20 cellular contexts compared by ENCODE assay signal in the genomic region with DNA sequence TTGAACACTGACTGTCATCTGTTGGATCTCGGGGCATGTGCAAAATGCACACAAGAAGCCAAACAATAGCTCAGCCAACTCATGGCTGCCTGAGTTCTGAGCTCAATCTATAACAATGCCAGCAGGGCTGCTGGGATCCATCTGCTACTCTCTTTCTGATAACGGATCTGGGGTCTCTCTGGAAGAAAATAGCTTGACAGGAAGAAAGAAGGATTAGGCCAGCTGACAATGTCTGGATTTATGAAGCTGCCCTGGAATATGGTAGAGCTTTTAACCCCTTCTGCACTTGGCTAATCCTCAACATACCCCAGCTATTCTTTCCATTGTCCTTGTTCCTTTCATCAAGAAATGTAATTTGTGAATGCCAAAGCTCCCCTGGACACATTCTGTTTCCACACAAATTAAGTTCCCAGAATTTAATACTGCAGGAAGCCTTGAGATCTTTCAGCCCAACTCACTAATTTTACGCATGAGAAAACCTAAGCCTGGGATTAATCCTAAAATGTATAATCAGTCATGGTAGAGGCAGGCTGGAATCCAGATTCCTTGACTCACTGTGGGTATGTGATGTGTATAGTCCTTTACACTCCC.
A peak's percentile ranks its signal among the peaks of the same experiment; 100 is the strongest.
DNase-seq lines count a peak whose midpoint lies in the region; ATAC-seq, FAIRE-seq and TF ChIP-seq lines count a peak whose summit lies in the region.
"Had no signal": no experiment of that assay in that cellular context is flagged by ENCODE, and none has a peak within 500 bp of the region (broad histone marks: within the 10 kb centered on the region; RNA-seq: fewer than 3 reads in every experiment).

No MANE protein-coding gene starts in this region.

- POLR2A ChIA-PET in A673 (lab: Charles Lee; ENCODE audit: low non-redundant PET) = no interaction called here

- H3K36me3 ChIP-seq in A673 (ENCODE audit: insufficient read depth, low read length, poor library complexity, severe bottlenecking) (no peaks in the 10 kb centered on the region), mesodermal cell (ENCODE audit: control insufficient read depth, insufficient read depth, low read length) (no peaks in the 10 kb centered on the region)
- H3K36me3 ChIP-seq: colonic mucosa, esophagus squamous epithelium, left lung had no signal

- DNase-seq in A673 (ENCODE audit: low spot score) (peak; percentile 28), RCC 7860 (ENCODE audit: low spot score) (peak; percentile 44), dedifferentiated amniotic fluid mesenchymal stem cell (ENCODE audit: extremely low spot score) (peak; percentile 83), T-helper 1 cell (no peak), occipital lobe (lab: John Stamatoyannopoulos, UW) (no peak)
- DNase-seq: 8988T; activated CD4-positive, alpha-beta T cell treated with anti-CD3 and anti-CD28 coated beads, Interleukin-2, amount 50 U/mL, for 48 hours; activated T-cell treated with anti-CD3 and anti-CD28 coated beads, Interleukin-2, amount 50 U/mL, for 48 hours; CD8-positive, alpha-beta T cell; colonic mucosa; EL; esophagus squamous epithelium; left lung; NCI-H1694; NCI-H524 treated with DMSO at 0.1 percent for 48 hours; PC-3 had no signal

- BruUV-seq in A673 (replicated peaks; lab: Mats Ljungman, UMichigan) = no TSS peak

- H3K9me3 ChIP-seq in A673 (ENCODE audit: low read depth, low read length, poor library complexity, severe bottlenecking) = no peaks in the 10 kb centered on the region
- H3K9me3 ChIP-seq in mesodermal cell (ENCODE audit: control insufficient read depth, low read length) = no peaks in the 10 kb centered on the region
- H3K9me3 ChIP-seq: colonic mucosa, esophagus squamous epithelium, left lung had no signal

- ATAC-seq in HG02642 (IDR thresholded peaks at IDR 0.05; ENCODE audit: poor library complexity, unreplicated experiment) (no peak), HG02852 (IDR thresholded peaks at IDR 0.05; ENCODE audit: unreplicated experiment) (no peak)
- ATAC-seq: CD8-positive, alpha-beta T cell; left lung; PC-3 had no signal

- H3K4me3 ChIP-seq in A673 (ENCODE audit: low read depth, low read length, poor library complexity, severe bottlenecking) (no peak overlapping the region), mesodermal cell (ENCODE audit: extremely low read depth, insufficient read depth, low read length, poor library complexity, severe bottlenecking) (no peak overlapping the region)
- H3K4me3 ChIP-seq: colonic mucosa, esophagus squamous epithelium, left lung had no signal

- intact Hi-C loops in A673 (cut with micrococcal nuclease; ENCODE audit: unreplicated experiment) = loop anchor here (5.0 to 10.0 kb wide), 3 partner anchors 34 to 1514 kb away; no protein-coding TSS in a partner anchor

- no peak for TF ChIP-seq CTCF in A673 (conservative IDR thresholded peaks at IDR 0.05; ENCODE audit: low read depth, low read length)

- CTCF ChIA-PET in A673 (lab: Charles Lee) = no interaction called here

- WGBS in mesodermal cell (ENCODE audit: insufficient coverage in 2 of 2), 2 experiments = 42 to 65% methylated on average over 2 of the region's 3 CpGs

- peaks cover 41% of the 10 kb centered on the region for H3K27me3 ChIP-seq in A673 (replicated peaks; ENCODE audit: insufficient read depth, low read depth, low read length, poor library complexity)
- H3K27me3 ChIP-seq: colonic mucosa had no signal

- H3K27ac ChIP-seq in A673 (ENCODE audit: low read depth, low read length, poor library complexity, severe bottlenecking) (no peak overlapping the region), mesodermal cell (ENCODE audit: low read depth, low read length, severe bottlenecking) (peak overlapping the region; percentile 75)
- H3K27ac ChIP-seq: colonic mucosa, esophagus squamous epithelium, left lung had no signal

- FAIRE-seq in RCC 7860 (lab: Jason Lieb, UNC) = peak; percentile 70
- FAIRE-seq: H54 had no signal

- H3K4me1 ChIP-seq in A673 (ENCODE audit: insufficient read depth, low read length, poor library complexity, severe bottlenecking) (no peaks in the 10 kb centered on the region), mesodermal cell (ENCODE audit: control insufficient read depth, insufficient read depth, low read length, poor library complexity, severe bottlenecking) (peaks cover 22% of the 10 kb centered on the region)
- H3K4me1 ChIP-seq: colonic mucosa had no signal

Comparison
In these comparisons a context has a peak if more than half of its experiments do, and no peak if none do; other contexts are left out.
1. DNase-seq: peak in A673 (single experiment), RCC 7860 (single experiment) and dedifferentiated amniotic fluid mesenchymal stem cell (single experiment); none in T-helper 1 cell (0 of 5) and occipital lobe (single experiment).